ENCODE assay signal across 34 cellular contexts in the genomic region with DNA sequence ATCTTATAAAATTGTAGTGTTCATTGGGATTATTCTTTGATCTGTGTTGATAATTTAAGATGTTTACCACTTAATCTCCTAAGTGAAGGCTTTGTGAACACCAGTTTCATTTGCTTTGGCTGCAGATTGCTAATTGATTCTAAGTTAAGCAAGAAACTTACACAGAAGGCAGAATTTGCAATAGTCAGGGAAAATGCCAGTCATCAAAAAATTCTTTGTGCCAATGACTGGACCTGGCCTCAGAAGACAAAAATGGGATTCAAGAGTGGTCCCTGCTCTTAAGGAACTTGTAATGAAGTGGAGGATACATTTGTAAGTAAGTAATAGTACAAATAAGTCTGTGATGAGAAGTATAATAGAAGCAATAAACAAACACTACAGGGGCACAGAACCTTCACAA.
"Had no signal": no experiment of that assay in that cellular context is flagged by ENCODE, and none has a peak within 500 bp of the region (broad histone marks: within the 10 kb centered on the region; RNA-seq: fewer than 3 reads in every experiment).

No MANE protein-coding gene starts in this region.

- H3K27ac ChIP-seq: adrenal gland, body of pancreas, brain microvascular endothelial cell, breast epithelium, coronary artery, VCaP had no signal

- H3K9me3 ChIP-seq: adrenal gland, body of pancreas, breast epithelium had no signal

- H3K4me1 ChIP-seq: adrenal gland, body of pancreas, breast epithelium had no signal

- FAIRE-seq: astrocyte, colon, TTC549 had no signal

- H3K27me3 ChIP-seq: adrenal gland, body of pancreas, brain microvascular endothelial cell, breast epithelium had no signal

- H3K4me3 ChIP-seq: adrenal gland, body of pancreas, breast epithelium, coronary artery had no signal

- ATAC-seq: activated CD8-positive, alpha-beta T cell treated with anti-CD3 and anti-CD28 coated beads for 36 hours; activated naive CD4-positive, alpha-beta T cell treated with anti-CD3 and anti-CD28 coated beads, Interleukin-2, amount 50 U/mL, for 72 hours; activated T-cell treated with anti-CD3 and anti-CD28 coated beads, Interleukin-2, amount 50 U/mL, for 4 hours; activated T-cell treated with anti-CD3 and anti-CD28 coated beads, Interleukin-2, amount 50 U/mL, for 72 hours; activated T-helper 17 cell treated with anti-CD3 and anti-CD28 coated beads, Interleukin-2, amount 50 U/mL, for 72 hours; body of pancreas had no signal

- DNase-seq: activated B cell treated with CpG ODN at 0.5 μM for 24 hours; activated CD4-positive, alpha-beta memory T cell treated with anti-CD3 and anti-CD28 coated beads for 36 hours; activated CD4-positive, alpha-beta T cell treated with anti-CD3 and anti-CD28 coated beads for 4 hours; activated CD4-positive, alpha-beta T cell treated with anti-CD3 and anti-CD28 coated beads, Interleukin-2, amount 10 ng/mL, durations not matched to agents 24 days and 14 days; activated CD4-positive, alpha-beta T cell treated with anti-CD3 and anti-CD28 coated beads, Interleukin-2, amount 50 U/mL, for 1 hour; activated CD4-positive, alpha-beta T cell treated with anti-CD3 and anti-CD28 coated beads, Interleukin-2, amount 50 U/mL, for 4 hours; activated CD4-positive, CD25-positive, alpha-beta regulatory T cell treated with anti-CD3 and anti-CD28 coated beads, Interleukin-2, amount 50 U/mL, for 72 hours; activated CD8-positive, alpha-beta memory T cell treated with anti-CD3 and anti-CD28 coated beads, Interleukin-2, amount 50 U/mL, for 4 hours; activated CD8-positive, alpha-beta T cell treated with anti-CD3 and anti-CD28 coated beads for 36 hours; activated effector memory CD4-positive, alpha-beta T cell treated with anti-CD3 and anti-CD28 coated beads, Interleukin-2, amount 50 U/mL, for 16 hours; activated gamma-delta T cell treated with Interleukin-2 at 50 U/mL for 16 hours; activated naive CD4-positive, alpha-beta T cell; activated naive CD4-positive, alpha-beta T cell treated with anti-CD3 and anti-CD28 coated beads for 36 hours; activated naive CD4-positive, alpha-beta T cell treated with anti-CD3 and anti-CD28 coated beads, Interleukin-2, amount 50 U/mL, for 16 hours; activated naive CD8-positive, alpha-beta T cell treated with anti-CD3 and anti-CD28 coated beads for 36 hours; activated T-cell treated with anti-CD3 and anti-CD28 coated beads for 4 hours; activated T-cell treated with anti-CD3 and anti-CD28 coated beads, Interleukin-2, amount 50 U/mL, for 1 hour; activated T-cell treated with anti-CD3 and anti-CD28 coated beads, Interleukin-2, amount 50 U/mL, for 4 hours; activated T-cell treated with anti-CD3 and anti-CD28 coated beads, Interleukin-2, amount 50 U/mL, for 72 hours; adrenal gland; amniotic stem cell; aorta; body of pancreas; brain microvascular endothelial cell; central memory CD4-positive, alpha-beta T cell; T-helper 9 cell had no signal

- H3K36me3 ChIP-seq: adrenal gland, brain microvascular endothelial cell, breast epithelium had no signal
